In genomic region chr18:60549338-60549960, GRCh38 we compare ENCODE assay signal across 9 cellular contexts.
A peak's percentile ranks its signal among the peaks of the same experiment; 100 is the strongest.
DNase-seq lines count a peak whose midpoint lies in the region; ATAC-seq and TF ChIP-seq lines count a peak whose summit lies in the region.
"Had no signal": no experiment of that assay in that cellular context is flagged by ENCODE, and none has a peak within 500 bp of the region (broad histone marks: within the 10 kb centered on the region; RNA-seq: fewer than 3 reads in every experiment).

No MANE protein-coding gene starts in this region.

- no peaks in the 10 kb centered on the region for H3K4me1 ChIP-seq in heart left ventricle

- ATAC-seq in heart left ventricle: no peak
- ATAC-seq in Right ventricle myocardium inferior: no peak
- peak; percentile 71 for ATAC-seq in HG03159 (IDR thresholded peaks at IDR 0.05; ENCODE audit: unreplicated experiment)

- no peak overlapping the region for H3K27ac Mint-ChIP-seq in type B pancreatic cell
- H3K27ac Mint-ChIP-seq: dendritic cell treated with granulocyte-macrophage colony-stimulating factor and Interleukin-4, amounts not matched to agents 40 ng/mL and 50 ng/mL, for 4 days had no signal

- peak; percentile 47 to 80 (median 72) for TF ChIP-seq CTCF in heart left ventricle (IDR thresholded peaks at IDR 0.05)
- TF ChIP-seq CTCF in type B pancreatic cell (conservative IDR thresholded peaks at IDR 0.05): peak; percentile 97

- TF ChIP-seq POLR2A in heart left ventricle (IDR thresholded peaks at IDR 0.05): no peak

- WGBS in heart left ventricle, 4 donors: 0 to 5% (median 1%) methylated on average over 2 of the region's 2 CpGs

- H3K27me3 Mint-ChIP-seq in type B pancreatic cell: no peaks in the 10 kb centered on the region
- H3K27me3 Mint-ChIP-seq: dendritic cell treated with granulocyte-macrophage colony-stimulating factor and Interleukin-4, amounts not matched to agents 40 ng/mL and 50 ng/mL, for 4 days had no signal

- H3K27ac ChIP-seq in heart left ventricle: no peak overlapping the region

- no peak overlapping the region for H3K4me3 ChIP-seq in heart left ventricle

- H3K36me3 Mint-ChIP-seq in type B pancreatic cell: no peaks in the 10 kb centered on the region

- H3K4me3 Mint-ChIP-seq in type B pancreatic cell: no peak overlapping the region
- H3K4me3 Mint-ChIP-seq: dendritic cell treated with granulocyte-macrophage colony-stimulating factor and Interleukin-4, amounts not matched to agents 40 ng/mL and 50 ng/mL, for 4 days had no signal

- H3K4me1 Mint-ChIP-seq in type B pancreatic cell (ENCODE audit: unreplicated experiment): no peaks in the 10 kb centered on the region

- intact Hi-C loops in heart left ventricle (cut with DNase I) (loop anchor here (2.0 to 10.0 kb wide), 8 partner anchors 455 to 715 kb away; no protein-coding TSS in a partner anchor), Right ventricle myocardium inferior (cut with DNase I) (loop anchor here (10.0 kb wide), 1 partner anchor 565 kb away; no protein-coding TSS in a partner anchor)

- no peaks in the 10 kb centered on the region for H3K36me3 ChIP-seq in heart left ventricle

- H3K27me3 ChIP-seq in heart left ventricle: peaks cover 0 to 19% (median 0%) of the 10 kb centered on the region in 9 donors

- DNase-seq in heart left ventricle (no peak), Right ventricle myocardium inferior (ENCODE audit: missing footprints) (no peak), NCI-H226 (peak; percentile 8), amniotic epithelial cell (ENCODE audit: low read depth) (peak; percentile 74), inferior parietal cortex (ENCODE audit: extremely low spot score) (peak; percentile 91), type B pancreatic cell (ENCODE audit: extremely low spot score, unreplicated experiment) (no peak), activated gamma-delta T cell (lab: John Stamatoyannopoulos, UW) (no peak)

- H3K9me3 Mint-ChIP-seq in type B pancreatic cell: no peaks in the 10 kb centered on the region
- H3K9me3 Mint-ChIP-seq: dendritic cell treated with granulocyte-macrophage colony-stimulating factor and Interleukin-4, amounts not matched to agents 40 ng/mL and 50 ng/mL, for 4 days had no signal

- H3K9me3 ChIP-seq in heart left ventricle: no peaks in the 10 kb centered on the region

Comparison
In these comparisons a context has a peak if more than half of its experiments do, and no peak if none do; other contexts are left out.
1. DNase-seq: peak in NCI-H226 (single experiment), amniotic epithelial cell (single experiment) and inferior parietal cortex (single experiment); none in heart left ventricle (0 of 5), Right ventricle myocardium inferior (single experiment), type B pancreatic cell (single experiment) and activated gamma-delta T cell (single experiment).